ENCODE assay signal across 22 cellular contexts in the genomic region with DNA sequence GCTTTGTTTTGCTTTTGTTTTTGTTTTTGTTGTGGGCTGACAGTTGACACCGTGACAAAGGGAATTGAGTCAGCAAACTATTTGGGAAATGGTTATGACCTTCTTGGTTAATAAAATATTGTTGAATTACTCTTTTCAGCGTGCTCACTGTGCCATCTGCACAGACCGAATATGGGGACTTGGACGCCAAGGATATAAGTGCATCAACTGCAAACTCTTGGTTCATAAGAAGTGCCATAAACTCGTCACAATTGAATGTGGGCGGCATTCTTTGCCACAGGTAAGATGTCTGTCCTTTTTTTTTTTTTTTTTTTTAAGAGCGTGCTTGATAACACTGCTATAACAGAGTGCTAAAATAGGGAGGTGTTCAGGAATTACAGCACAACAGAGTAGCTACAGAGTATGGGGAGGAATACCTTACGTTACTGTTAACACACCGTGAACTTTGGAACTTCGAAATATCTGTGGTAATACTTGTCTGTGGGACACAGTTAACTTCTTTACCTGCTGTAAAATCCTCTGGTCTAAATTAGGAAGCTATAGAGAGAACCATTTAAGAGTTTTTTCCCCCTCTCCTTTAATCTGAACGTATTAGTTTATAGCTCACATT. TPM values are rescaled to one million over a fixed set of nuclear protein-coding genes. Genes with fewer than 3 reads are reported as not detected.
DNase-seq lines count a peak whose midpoint lies in the region; ATAC-seq, FAIRE-seq and TF ChIP-seq lines count a peak whose summit lies in the region.
"Had no signal": no experiment of that assay in that cellular context is flagged by ENCODE, and none has a peak within 500 bp of the region (broad histone marks: within the 10 kb centered on the region; RNA-seq: fewer than 3 reads in every experiment).

No MANE protein-coding gene starts in this region.

- no peak overlapping the region for H3K4me2 ChIP-seq in GM23338

- peaks cover 2% of the 10 kb centered on the region for H3K27me3 Mint-ChIP-seq in GM23338 (ENCODE audit: insufficient read depth, low read depth, poor library complexity)
- H3K27me3 Mint-ChIP-seq in immature natural killer cell (ENCODE audit: low read depth in 3 of 3): peaks cover 0 to 2% (median 0%) of the 10 kb centered on the region in 3 donors

- no peaks in the 10 kb centered on the region for H3K9me2 ChIP-seq in GM23338 (ENCODE audit: insufficient read depth)

- H3K36me3 ChIP-seq in GM23338 (ENCODE audit: insufficient read depth) (peaks cover 21% of the 10 kb centered on the region), mucosa of rectum (ENCODE audit: control insufficient read depth in 2 of 2, insufficient read depth in 2 of 2, low read length in 2 of 2) (peaks cover 3 to 7% of the 10 kb centered on the region in 2 donors)

- no peaks in the 10 kb centered on the region for H4K20me1 ChIP-seq in GM23338 (replicated peaks; ENCODE audit: insufficient read depth)

- ATAC-seq in GM23338 (no peak), left lobe of liver (peak; percentile 90)
- ATAC-seq: CD8-positive, alpha-beta T cell had no signal

- H3F3A ChIP-seq in GM23338 (replicated peaks; ENCODE audit: low read depth): no peaks in the 10 kb centered on the region

- DNase-seq in GM23338 (ENCODE audit: low spot score) (no peak), left lobe of liver (ENCODE audit: low spot score) (no peak), NCI-H524 (lab: John Stamatoyannopoulos, UW) (no peak), immature natural killer cell (no peak), NCI-H2107 (lab: John Stamatoyannopoulos, UW) (no peak)
- no peak for DNase-seq in activated effector memory CD4-positive, alpha-beta T cell treated with anti-CD3 and anti-CD28 coated beads, Interleukin-2, amount 50 U/mL, for 16 hours
- DNase-seq: CD8-positive, alpha-beta T cell; COR-L47; DMS153; DMS79 treated with DMSO at 0.1 percent for 48 hours; GDM1; HCEC 1CT; HFFc6 had no signal

- no peak overlapping the region for H2AFZ ChIP-seq in GM23338

- H3K27me3 ChIP-seq in GM23338 (ENCODE audit: insufficient read depth) (no peaks in the 10 kb centered on the region), mucosa of rectum (ENCODE audit: control insufficient read depth in 2 of 2, insufficient read depth in 2 of 2, low read length in 2 of 2) (no peaks in the 10 kb centered on the region)

- no peak overlapping the region for H3K27ac Mint-ChIP-seq in GM23338
- no peak overlapping the region for H3K27ac Mint-ChIP-seq in immature natural killer cell
- H3K27ac Mint-ChIP-seq: CD8-positive, alpha-beta T cell; HFFc6 had no signal

- H3K36me3 Mint-ChIP-seq in GM23338 (ENCODE audit: low read depth): peaks cover 52% of the 10 kb centered on the region
- H3K36me3 Mint-ChIP-seq in immature natural killer cell: peaks cover 19 to 26% (median 26%) of the 10 kb centered on the region in 3 donors

- no peaks in the 10 kb centered on the region for H3K9me3 Mint-ChIP-seq in GM23338
- H3K9me3 Mint-ChIP-seq in immature natural killer cell: no peaks in the 10 kb centered on the region
- H3K9me3 Mint-ChIP-seq: CD14-positive monocyte; CD8-positive, alpha-beta T cell; HFFc6 had no signal

- H3K4me1 ChIP-seq in GM23338 (ENCODE audit: insufficient read depth) (no peaks in the 10 kb centered on the region), mucosa of rectum (ENCODE audit: control insufficient read depth in 2 of 2, insufficient read depth in 2 of 2, low read length in 2 of 2) (peaks cover 2 to 6% of the 10 kb centered on the region in 2 donors)

- no peaks in the 10 kb centered on the region for H3K9me3 ChIP-seq in mucosa of rectum (ENCODE audit: control insufficient read depth in 2 of 2, low read length in 2 of 2)

- peak; percentile 86 for FAIRE-seq in colon (lab: Jason Lieb, UNC)
- FAIRE-seq: D721Med, GM12892, GM19239, H1, HTR-8/SVneo had no signal

- H3K9ac ChIP-seq in mucosa of rectum (ENCODE audit: low read depth in 1 of 2, low read length in 2 of 2): peak overlapping the region in 1 of 2 donors; percentile 15

- H3K4me3 Mint-ChIP-seq in GM23338 (no peak overlapping the region), immature natural killer cell (no peak overlapping the region)
- H3K4me3 Mint-ChIP-seq: CD14-positive monocyte; CD8-positive, alpha-beta T cell; HFFc6 had no signal

- H3K4me3 ChIP-seq in GM23338: no peak overlapping the region
- H3K4me3 ChIP-seq in mucosa of rectum (ENCODE audit: low read length in 2 of 2): peak overlapping the region; percentile 45 to 58

- no peak for TF ChIP-seq CTCF in GM23338 (conservative IDR thresholded peaks at IDR 0.05; ENCODE audit: low read depth in 2 of 2)

- H3K27ac ChIP-seq in GM23338 (ENCODE audit: low read depth): 0 out of 2 replicates have a peak overlapping the region, but pooled peaks have one; percentile 27
- H3K27ac ChIP-seq in mucosa of rectum (ENCODE audit: low read depth in 2 of 2, low read length in 2 of 2): peak overlapping the region; percentile 74 to 78
- H3K27ac ChIP-seq: 22Rv1 had no signal

- H3K79me2 ChIP-seq in GM23338 (replicated peaks; ENCODE audit: insufficient read depth): peaks cover 4% of the 10 kb centered on the region; the same call in 1 of the 2 replicates

- H3K4me1 Mint-ChIP-seq in GM23338 (no peaks in the 10 kb centered on the region), immature natural killer cell (no peaks in the 10 kb centered on the region)
- H3K4me1 Mint-ChIP-seq: CD14-positive monocyte had no signal

TF ChIP-seq in GM23338, 12 proteins besides CTCF, POLR2A, EP300 and RAD21:
- TF ChIP-seq CREB1 (CRISPR knock-in tag; IDR thresholded peaks at IDR 0.05; ENCODE audit: low read depth) (no peak), EZH2 (IDR thresholded peaks at IDR 0.05; ENCODE audit: low read depth, unreplicated experiment) (no peak), JUNB (IDR thresholded peaks at IDR 0.05; ENCODE audit: unreplicated experiment) (no peak), ZNF331 (CRISPR knock-in tag; IDR thresholded peaks at IDR 0.05; ENCODE audit: low read depth) (no peak), EZH2phosphoT487 (IDR thresholded peaks at IDR 0.05; ENCODE audit: unreplicated experiment) (no peak), NANOG (IDR thresholded peaks at IDR 0.05; ENCODE audit: borderline replicate concordance) (no peak), POLR2AphosphoS5 (IDR thresholded peaks at IDR 0.05; ENCODE audit: low read depth) (no peak)
- TF ChIP-seq, protein P1, sequence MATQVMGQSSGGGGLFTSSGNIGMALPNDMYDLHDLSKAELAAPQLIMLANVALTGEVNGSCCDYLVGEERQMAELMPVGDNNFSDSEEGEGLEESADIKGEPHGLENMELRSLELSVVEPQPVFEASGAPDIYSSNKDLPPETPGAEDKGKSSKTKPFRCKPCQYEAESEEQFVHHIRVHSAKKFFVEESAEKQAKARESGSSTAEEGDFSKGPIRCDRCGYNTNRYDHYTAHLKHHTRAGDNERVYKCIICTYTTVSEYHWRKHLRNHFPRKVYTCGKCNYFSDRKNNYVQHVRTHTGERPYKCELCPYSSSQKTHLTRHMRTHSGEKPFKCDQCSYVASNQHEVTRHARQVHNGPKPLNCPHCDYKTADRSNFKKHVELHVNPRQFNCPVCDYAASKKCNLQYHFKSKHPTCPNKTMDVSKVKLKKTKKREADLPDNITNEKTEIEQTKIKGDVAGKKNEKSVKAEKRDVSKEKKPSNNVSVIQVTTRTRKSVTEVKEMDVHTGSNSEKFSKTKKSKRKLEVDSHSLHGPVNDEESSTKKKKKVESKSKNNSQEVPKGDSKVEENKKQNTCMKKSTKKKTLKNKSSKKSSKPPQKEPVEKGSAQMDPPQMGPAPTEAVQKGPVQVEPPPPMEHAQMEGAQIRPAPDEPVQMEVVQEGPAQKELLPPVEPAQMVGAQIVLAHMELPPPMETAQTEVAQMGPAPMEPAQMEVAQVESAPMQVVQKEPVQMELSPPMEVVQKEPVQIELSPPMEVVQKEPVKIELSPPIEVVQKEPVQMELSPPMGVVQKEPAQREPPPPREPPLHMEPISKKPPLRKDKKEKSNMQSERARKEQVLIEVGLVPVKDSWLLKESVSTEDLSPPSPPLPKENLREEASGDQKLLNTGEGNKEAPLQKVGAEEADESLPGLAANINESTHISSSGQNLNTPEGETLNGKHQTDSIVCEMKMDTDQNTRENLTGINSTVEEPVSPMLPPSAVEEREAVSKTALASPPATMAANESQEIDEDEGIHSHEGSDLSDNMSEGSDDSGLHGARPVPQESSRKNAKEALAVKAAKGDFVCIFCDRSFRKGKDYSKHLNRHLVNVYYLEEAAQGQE (IDR thresholded peaks at IDR 0.05; ENCODE audit: unreplicated experiment): no peak

RNA-seq across cellular contexts. Expression of a gene that starts 48.2 kb away (rescaled TPM):
- total RNA-seq in GM23338 (2014; rRNA removed; shearing (Covaris generic)): 119 and 124 TPM in 2 replicates
- polyA plus RNA-seq in GM23338 (2016; fragmentation: Nextera tagmentation; extraction: Ambion mirVana) (47.5 and 58.0 TPM in 2 replicates), immature natural killer cell (10 to 100 TPM in 2 of 3 donors, 1 to 10 TPM in 1; 6.8 to 15.4 (median 14.8) TPM)
- 10.1 TPM for total RNA-seq in left lobe of liver

Comparison
In these comparisons a context has a peak if more than half of its experiments do, and no peak if none do; other contexts are left out.
1. RNA of a gene that starts 48.2 kb away (total RNA-seq): 119 to 124 TPM in GM23338; 10.1 TPM in left lobe of liver (single experiment); every median in the first group is over 10 times any median in the second.